ENCODE assay signal across 9 cellular contexts in genomic region chr1:185681034-185681633, GRCh38. TPM values are rescaled to one million over a fixed set of nuclear protein-coding genes. Genes with fewer than 3 reads are reported as not detected.
DNase-seq lines count a peak whose midpoint lies in the region; ATAC-seq, FAIRE-seq and TF ChIP-seq lines count a peak whose summit lies in the region.
"Had no signal": no experiment of that assay in that cellular context is flagged by ENCODE, and none has a peak within 500 bp of the region (broad histone marks: within the 10 kb centered on the region; RNA-seq: fewer than 3 reads in every experiment).

No MANE protein-coding gene starts in this region.

- H3K36me3 Mint-ChIP-seq in glutamatergic neuron (ENCODE audit: unreplicated experiment) = peaks cover 4% of the 10 kb centered on the region

- H3K27ac Mint-ChIP-seq in stimulated activated naive CD8-positive, alpha-beta T cell treated with anti-CD3 and anti-CD28 coated beads, Interleukin-15, amount 100 ng/mL, for 72 hours = no peak overlapping the region
- no peak overlapping the region for H3K27ac Mint-ChIP-seq in glutamatergic neuron (ENCODE audit: unreplicated experiment)

- DNase-seq in stimulated activated naive CD8-positive, alpha-beta T cell treated with anti-CD3 and anti-CD28 coated beads, Interleukin-15, amount 100 ng/mL, for 72 hours = peak; percentile 17 to 27
- DNase-seq in stimulated activated naive CD8-positive, alpha-beta T cell treated with anti-CD3 and anti-CD28 coated beads, Interleukin-15, Interleukin-2, amounts not matched to agents 100 U/mL and 50 U/mL, for 24 hours = no peak
- peak; percentile 38 for DNase-seq in NCI-H2029 (lab: John Stamatoyannopoulos, UW)
- DNase-seq in glutamatergic neuron = no peak
- DNase-seq in renal cortical epithelial cell (ENCODE audit: low read depth) = peak; percentile 63
- no peak for DNase-seq in GM19240 (ENCODE audit: insufficient read length, low spot score)

- FAIRE-seq in TTC549 (lab: Jason Lieb, UNC) = peak; percentile 89
- FAIRE-seq: endometrium had no signal

- peaks cover 26% of the 10 kb centered on the region for H3K4me1 Mint-ChIP-seq in stimulated activated naive CD8-positive, alpha-beta T cell treated with anti-CD3 and anti-CD28 coated beads, Interleukin-15, amount 100 ng/mL, for 72 hours
- H3K4me1 Mint-ChIP-seq in glutamatergic neuron (ENCODE audit: low read depth, unreplicated experiment) = no peaks in the 10 kb centered on the region

- no peak overlapping the region for H3K4me3 Mint-ChIP-seq in stimulated activated naive CD8-positive, alpha-beta T cell treated with anti-CD3 and anti-CD28 coated beads, Interleukin-15, amount 100 ng/mL, for 72 hours
- no peak overlapping the region for H3K4me3 Mint-ChIP-seq in glutamatergic neuron (ENCODE audit: unreplicated experiment)

- peak; percentile 74 for ATAC-seq in stimulated activated naive CD8-positive, alpha-beta T cell treated with anti-CD3 and anti-CD28 coated beads, Interleukin-15, amount 100 ng/mL, for 72 hours
- ATAC-seq in stimulated activated naive CD8-positive, alpha-beta T cell treated with anti-CD3 and anti-CD28 coated beads, Interleukin-15, Interleukin-2, amounts not matched to agents 100 U/mL and 50 U/mL, for 24 hours = no peak
- peak; percentile 67 for ATAC-seq in HG02642 (IDR thresholded peaks at IDR 0.05; ENCODE audit: poor library complexity, unreplicated experiment)

- peak; percentile 42 for TF ChIP-seq CTCF in glutamatergic neuron (IDR thresholded peaks at IDR 0.05; ENCODE audit: partially characterized antibody, unreplicated experiment)

- no peaks in the 10 kb centered on the region for H3K9me3 Mint-ChIP-seq in stimulated activated naive CD8-positive, alpha-beta T cell treated with anti-CD3 and anti-CD28 coated beads, Interleukin-15, amount 100 ng/mL, for 72 hours
- H3K9me3 Mint-ChIP-seq in glutamatergic neuron (ENCODE audit: unreplicated experiment) = peaks cover 2% of the 10 kb centered on the region

- H3K27me3 Mint-ChIP-seq in stimulated activated naive CD8-positive, alpha-beta T cell treated with anti-CD3 and anti-CD28 coated beads, Interleukin-15, amount 100 ng/mL, for 72 hours = no peaks in the 10 kb centered on the region
- no peaks in the 10 kb centered on the region for H3K27me3 Mint-ChIP-seq in glutamatergic neuron (ENCODE audit: unreplicated experiment)

RNA-seq across cellular contexts. Expression of gene HMCN1, which starts 53.1 kb away (rescaled TPM):
- total RNA-seq in glutamatergic neuron (ENCODE audit: unreplicated experiment) = 0.93 TPM
- total RNA-seq in renal cortical epithelial cell = 0.17 and 57.9 TPM in 2 replicates

Comparison
In these comparisons a context has a peak if more than half of its experiments do, and no peak if none do; other contexts are left out.
1. DNase-seq: peak in stimulated activated naive CD8-positive, alpha-beta T cell treated with anti-CD3 and anti-CD28 coated beads, Interleukin-15, amount 100 ng/mL, for 72 hours (2 of 2), NCI-H2029 (single experiment) and renal cortical epithelial cell (single experiment); none in stimulated activated naive CD8-positive, alpha-beta T cell treated with anti-CD3 and anti-CD28 coated beads, Interleukin-15, Interleukin-2, amounts not matched to agents 100 U/mL and 50 U/mL, for 24 hours (single experiment), glutamatergic neuron (single experiment) and GM19240 (single experiment).